In genomic region chr17:44555056-44555455, GRCh38 we compare ENCODE assay signal across 18 cellular contexts. TPM values are rescaled to one million over a fixed set of nuclear protein-coding genes. Genes with fewer than 3 reads are reported as not detected.
DNase-seq lines count a peak whose midpoint lies in the region; FAIRE-seq and TF ChIP-seq lines count a peak whose summit lies in the region.
"Had no signal": no experiment of that assay in that cellular context is flagged by ENCODE, and none has a peak within 500 bp of the region (broad histone marks: within the 10 kb centered on the region; RNA-seq: fewer than 3 reads in every experiment).

No MANE protein-coding gene starts in this region.

- no peak overlapping the region for H3K9ac ChIP-seq in Karpas-422 (ENCODE audit: low read length)

- H3K27ac ChIP-seq in osteoblast (ENCODE audit: low read depth, low read length): no peak overlapping the region
- no peak overlapping the region for H3K27ac ChIP-seq in Karpas-422 (ENCODE audit: low read length)

- TF ChIP-seq CTCF in endothelial cell (IDR thresholded peaks at IDR 0.05; ENCODE audit: unreplicated experiment) (no peak), osteoblast (IDR thresholded peaks at IDR 0.05; ENCODE audit: extremely low read depth, low read depth, low read length) (no peak)

- H2AFZ ChIP-seq in osteoblast (ENCODE audit: low read length) (peak overlapping the region; percentile 4), Karpas-422 (ENCODE audit: low read length) (no peak overlapping the region)

- H4K20me1 ChIP-seq in osteoblast (ENCODE audit: insufficient read depth, low read length): peaks cover 9% of the 10 kb centered on the region
- no peaks in the 10 kb centered on the region for H4K20me1 ChIP-seq in Karpas-422 (ENCODE audit: insufficient read depth, low read depth, low read length)

- H3K4me3 ChIP-seq in osteoblast (ENCODE audit: insufficient read depth, low read length): no peak overlapping the region
- H3K4me3 ChIP-seq in Karpas-422 (ENCODE audit: low read length): no peak overlapping the region
- H3K4me3 ChIP-seq: tibial nerve had no signal

- H3K27ac Mint-ChIP-seq in endothelial cell (ENCODE audit: unreplicated experiment): no peak overlapping the region
- H3K27ac Mint-ChIP-seq: activated T-cell treated with anti-CD3 and anti-CD28 coated beads, Interleukin-2, amount 50 U/mL, for 72 hours had no signal

- H3K27me3 Mint-ChIP-seq in endothelial cell (ENCODE audit: unreplicated experiment): peaks cover 8% of the 10 kb centered on the region

- H3K79me2 ChIP-seq in osteoblast (ENCODE audit: insufficient read depth, low read length) (peaks cover 15% of the 10 kb centered on the region), Karpas-422 (ENCODE audit: low read length) (no peaks in the 10 kb centered on the region)

- H3K9me3 Mint-ChIP-seq in endothelial cell (ENCODE audit: unreplicated experiment): no peaks in the 10 kb centered on the region
- H3K9me3 Mint-ChIP-seq: activated T-cell treated with anti-CD3 and anti-CD28 coated beads, Interleukin-2, amount 50 U/mL, for 72 hours had no signal

- H3K9me2 ChIP-seq in Karpas-422 (replicated peaks; ENCODE audit: insufficient read depth, low read length): no peaks in the 10 kb centered on the region

- no peaks in the 10 kb centered on the region for H3K9me3 ChIP-seq in osteoblast (ENCODE audit: low read depth, low read length)
- H3K9me3 ChIP-seq in Karpas-422 (ENCODE audit: low read length): no peaks in the 10 kb centered on the region
- H3K9me3 ChIP-seq: tibial nerve had no signal

- peak overlapping the region; percentile 97 for H3K4me3 Mint-ChIP-seq in endothelial cell (ENCODE audit: unreplicated experiment)

- no peaks in the 10 kb centered on the region for H3K27me3 ChIP-seq in osteoblast (ENCODE audit: insufficient read depth, low read length)
- H3K27me3 ChIP-seq in Karpas-422 (ENCODE audit: low read length): no peaks in the 10 kb centered on the region

- no peak for FAIRE-seq in frontal cortex (lab: Jason Lieb, UNC)
- FAIRE-seq: GM18507 had no signal

- H3K36me3 ChIP-seq in osteoblast (ENCODE audit: insufficient read depth, low read length): peaks cover 7% of the 10 kb centered on the region
- no peaks in the 10 kb centered on the region for H3K36me3 ChIP-seq in Karpas-422 (ENCODE audit: insufficient read depth, low read length)
- H3K36me3 ChIP-seq: tibial nerve had no signal

- H3K4me1 ChIP-seq in osteoblast (ENCODE audit: insufficient read depth, low read length) (peaks cover 22% of the 10 kb centered on the region), Karpas-422 (ENCODE audit: low read length) (peaks cover 17% of the 10 kb centered on the region)

- H3K4me2 ChIP-seq in osteoblast (ENCODE audit: insufficient read depth, low read length) (no peak overlapping the region), Karpas-422 (ENCODE audit: low read depth, low read length, poor library complexity, severe bottlenecking) (no peak overlapping the region)

- peak; percentile 20 for DNase-seq in DMS53 (lab: John Stamatoyannopoulos, UW)
- DNase-seq in DMS53 treated with DMSO at 0.1 percent for 48 hours (lab: John Stamatoyannopoulos, UW; ENCODE audit: unreplicated experiment): no peak
- DNase-seq in NCI-H69 (lab: John Stamatoyannopoulos, UW): peak; percentile 51
- DNase-seq in endothelial cell (ENCODE audit: low spot score): no peak
- no peak for DNase-seq in osteoblast (ENCODE audit: insufficient read length, low spot score, missing footprints)
- no peak for DNase-seq in effector CD4-positive, alpha-beta T cell
- DNase-seq in Karpas-422: no peak
- DNase-seq in frontal cortex (ENCODE audit: low spot score in 2 of 2): no peak
- DNase-seq: 8988T; activated CD4-positive, alpha-beta T cell treated with anti-CD3 and anti-CD28 coated beads, Interleukin-2, amount 50 U/mL, for 48 hours; activated T-cell treated with anti-CD3 and anti-CD28 coated beads, Interleukin-2, amount 50 U/mL, for 72 hours; Kasumi-1; NCI-H146; NCI-H526 treated with DMSO at 0.1 percent for 48 hours; stimulated activated CD4-positive, alpha-beta T cell treated with anti-CD3 and anti-CD28 coated beads, Interleukin-2, amount 100 ng/mL, for 24 hours; T-helper 9 cell had no signal

- H3K4me1 Mint-ChIP-seq in endothelial cell (ENCODE audit: unreplicated experiment): peaks cover 33% of the 10 kb centered on the region

- peaks cover 4% of the 10 kb centered on the region for H3K36me3 Mint-ChIP-seq in endothelial cell (ENCODE audit: low read depth, unreplicated experiment)

RNA-seq across cellular contexts. Expression of gene FZD2, which starts 2.2 kb away (rescaled TPM):
- total RNA-seq in endothelial cell (ENCODE audit: unreplicated experiment): 12.9 TPM
- total RNA-seq in osteoblast: 15.9 and 23.9 TPM in 2 replicates
- 0.56 and 2.4 TPM in 2 replicates for total RNA-seq in Karpas-422 (2014; rRNA removed; shearing (Covaris generic); ENCODE audit: low replicate concordance)
- 3.7 TPM for total RNA-seq in frontal cortex

RNA-seq across cellular contexts. Expression of gene GPATCH8, which starts 51.9 kb away (rescaled TPM):
- 53.3 TPM for total RNA-seq in endothelial cell (ENCODE audit: unreplicated experiment)
- 30.6 and 33.3 TPM in 2 replicates for total RNA-seq in osteoblast
- 22.3 and 23.2 TPM in 2 replicates for total RNA-seq in Karpas-422 (2014; rRNA removed; shearing (Covaris generic); ENCODE audit: low replicate concordance)
- total RNA-seq in frontal cortex: 21.6 TPM

Comparison
In these comparisons a context has a peak if more than half of its experiments do, and no peak if none do; other contexts are left out.
1. DNase-seq: peak in DMS53 (single experiment) and NCI-H69 (single experiment); none in DMS53 treated with DMSO at 0.1 percent for 48 hours (single experiment), endothelial cell (single experiment), osteoblast (single experiment), effector CD4-positive, alpha-beta T cell (single experiment), Karpas-422 (single experiment) and frontal cortex (0 of 2).